Comparison of ENCODE assay signal across 1 cellular context in the genomic region with DNA sequence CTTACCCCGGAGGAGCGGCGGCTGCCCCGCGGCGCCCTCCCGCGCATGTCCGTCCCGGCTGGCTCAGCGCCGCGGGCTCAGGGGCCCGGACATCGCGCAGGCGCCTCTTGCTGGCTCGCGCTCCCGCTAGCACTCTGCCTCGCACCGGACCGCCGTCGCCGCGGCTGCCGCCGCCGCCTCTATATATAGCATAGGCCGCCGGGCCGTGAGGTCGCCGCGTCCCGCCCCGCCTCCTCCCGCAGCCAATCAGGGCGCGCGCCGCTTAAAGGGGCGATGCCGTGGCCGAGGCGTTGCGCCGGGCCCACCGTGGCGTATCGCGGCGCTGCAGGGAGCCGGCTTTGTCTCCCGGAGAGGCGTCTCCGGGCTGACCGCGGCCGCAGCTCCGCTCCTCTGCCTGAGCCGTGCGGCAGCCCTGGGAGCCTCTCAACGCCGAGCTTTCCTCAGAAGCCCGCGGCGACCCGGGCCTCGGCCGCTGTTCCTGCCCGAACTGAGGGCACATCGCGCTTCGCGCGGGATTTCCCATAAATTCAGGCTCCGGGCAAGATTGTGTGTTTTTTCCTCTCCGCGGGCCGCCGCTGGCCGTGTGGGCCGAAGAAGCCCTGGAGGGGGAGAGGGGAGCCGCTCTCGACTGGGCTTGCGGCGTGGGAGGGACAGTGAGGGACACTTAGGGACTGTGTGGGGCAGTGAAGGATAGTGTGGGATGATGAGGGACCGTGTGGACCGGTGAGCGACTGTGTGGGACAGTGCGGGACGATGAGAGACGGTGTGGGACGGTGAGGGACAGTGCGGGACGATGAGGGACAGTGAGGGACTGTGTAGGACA.
A peak's percentile ranks its signal among the peaks of the same experiment; 100 is the strongest.
TF ChIP-seq lines count a peak whose summit lies in the region.

TSS of gene ERRFI1 (minus strand) at position 157 of the 823 bp plus-strand sequence. CDS start 10,690 bp downstream, outside the sequence.

TF ChIP-seq in K562, 482 proteins besides CTCF, POLR2A, EP300 and RAD21 (continued from another document):
- TF ChIP-seq, protein P1, sequence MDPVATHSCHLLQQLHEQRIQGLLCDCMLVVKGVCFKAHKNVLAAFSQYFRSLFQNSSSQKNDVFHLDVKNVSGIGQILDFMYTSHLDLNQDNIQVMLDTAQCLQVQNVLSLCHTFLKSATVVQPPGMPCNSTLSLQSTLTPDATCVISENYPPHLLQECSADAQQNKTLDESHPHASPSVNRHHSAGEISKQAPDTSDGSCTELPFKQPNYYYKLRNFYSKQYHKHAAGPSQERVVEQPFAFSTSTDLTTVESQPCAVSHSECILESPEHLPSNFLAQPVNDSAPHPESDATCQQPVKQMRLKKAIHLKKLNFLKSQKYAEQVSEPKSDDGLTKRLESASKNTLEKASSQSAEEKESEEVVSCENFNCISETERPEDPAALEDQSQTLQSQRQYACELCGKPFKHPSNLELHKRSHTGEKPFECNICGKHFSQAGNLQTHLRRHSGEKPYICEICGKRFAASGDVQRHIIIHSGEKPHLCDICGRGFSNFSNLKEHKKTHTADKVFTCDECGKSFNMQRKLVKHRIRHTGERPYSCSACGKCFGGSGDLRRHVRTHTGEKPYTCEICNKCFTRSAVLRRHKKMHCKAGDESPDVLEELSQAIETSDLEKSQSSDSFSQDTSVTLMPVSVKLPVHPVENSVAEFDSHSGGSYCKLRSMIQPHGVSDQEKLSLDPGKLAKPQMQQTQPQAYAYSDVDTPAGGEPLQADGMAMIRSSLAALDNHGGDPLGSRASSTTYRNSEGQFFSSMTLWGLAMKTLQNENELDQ (CRISPR knock-in tag; IDR thresholded peaks at IDR 0.05; ENCODE audit: borderline replicate concordance), result peak; percentile 69; the same call in 1 of the 2 replicates
- TF ChIP-seq FUS (optimal IDR thresholded peaks at IDR 0.05; ENCODE audit: low read depth, low read length) (peak; percentile 86), MXD1 (CRISPR knock-in tag; IDR thresholded peaks at IDR 0.05; ENCODE audit: borderline replicate concordance, poor library complexity, severe bottlenecking) (no peak), ZSCAN29 (IDR thresholded peaks at IDR 0.05) (no peak), ID3 (CRISPR knock-in tag; IDR thresholded peaks at IDR 0.05) (no peak), ID3 (tag; IDR thresholded peaks at IDR 0.05) (no peak), FOXJ2 (tag; IDR thresholded peaks at IDR 0.05) (no peak), FOXA3 (CRISPR knock-in tag; conservative IDR thresholded peaks at IDR 0.05 in 1 of 2, IDR thresholded peaks at IDR 0.05 in 1 of 2) (peak in 1 of 2 experiments; percentile 86; a peak in 2 of 4 replicates), FOXM1 (IDR thresholded peaks at IDR 0.05; ENCODE audit: low read depth) (no peak), FOXM1 (CRISPR knock-in tag; IDR thresholded peaks at IDR 0.05; ENCODE audit: low read depth) (peak; percentile 72; the same call in 1 of the 2 replicates), XRCC5 (IDR thresholded peaks at IDR 0.05; ENCODE audit: low read depth, low read length) (no peak), NCOA4 (IDR thresholded peaks at IDR 0.05; ENCODE audit: partially characterized antibody) (no peak), POLR3G (IDR thresholded peaks at IDR 0.05; ENCODE audit: extremely low read depth, insufficient read length, insufficient replicate concordance) (no peak), HMGN3 (IDR thresholded peaks at IDR 0.05; ENCODE audit: borderline replicate concordance, extremely low read depth, insufficient read length, low read depth, low read length) (peak; percentile 65), SRSF1 (IDR thresholded peaks at IDR 0.05; ENCODE audit: low read depth, low read length) (no peak), ETV5 (CRISPR knock-in tag; IDR thresholded peaks at IDR 0.05; ENCODE audit: low read depth) (no peak), NFATC3 (IDR thresholded peaks at IDR 0.05) (no peak), MTA3 (IDR thresholded peaks at IDR 0.05; ENCODE audit: borderline replicate concordance) (peak; percentile 99), RBM14 (IDR thresholded peaks at IDR 0.05; ENCODE audit: borderline replicate concordance, insufficient read depth, low read depth, low read length) (0 out of 2 replicates have a peak, but pooled peaks have one; percentile 37), ZNF436 (CRISPR knock-in tag; IDR thresholded peaks at IDR 0.05) (no peak), BRF2 (IDR thresholded peaks at IDR 0.05; ENCODE audit: borderline replicate concordance, insufficient read depth, insufficient read length) (no peak), MAFG (tag; conservative IDR thresholded peaks at IDR 0.05) (no peak), TAF1 (IDR thresholded peaks at IDR 0.05; ENCODE audit: control insufficient read depth, extremely low read depth, insufficient read depth, low read length, severe bottlenecking) (peak; percentile 50), SNIP1 (IDR thresholded peaks at IDR 0.05; ENCODE audit: low read depth) (peak; percentile 99), TCF3 (CRISPR knock-in tag; IDR thresholded peaks at IDR 0.05) (peak; percentile 55), ZC3H11A (IDR thresholded peaks at IDR 0.05; ENCODE audit: low read depth, low read length) (no peak), VEZF1 (CRISPR knock-in tag; IDR thresholded peaks at IDR 0.05) (peak; percentile 42; the same call in 1 of the 2 replicates), NONO (IDR thresholded peaks at IDR 0.05; ENCODE audit: low read depth in 2 of 2, low read length in 1 of 2) (peak in 1 of 2 experiments; percentile 86; a peak in 2 of 4 replicates), TAF7 (tag; IDR thresholded peaks at IDR 0.05) (no peak)
- TF ChIP-seq, protein P2, sequence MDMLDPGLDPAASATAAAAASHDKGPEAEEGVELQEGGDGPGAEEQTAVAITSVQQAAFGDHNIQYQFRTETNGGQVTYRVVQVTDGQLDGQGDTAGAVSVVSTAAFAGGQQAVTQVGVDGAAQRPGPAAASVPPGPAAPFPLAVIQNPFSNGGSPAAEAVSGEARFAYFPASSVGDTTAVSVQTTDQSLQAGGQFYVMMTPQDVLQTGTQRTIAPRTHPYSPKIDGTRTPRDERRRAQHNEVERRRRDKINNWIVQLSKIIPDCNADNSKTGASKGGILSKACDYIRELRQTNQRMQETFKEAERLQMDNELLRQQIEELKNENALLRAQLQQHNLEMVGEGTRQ (CRISPR knock-in tag; IDR thresholded peaks at IDR 0.05), result no peak
- TF ChIP-seq, protein P3, sequence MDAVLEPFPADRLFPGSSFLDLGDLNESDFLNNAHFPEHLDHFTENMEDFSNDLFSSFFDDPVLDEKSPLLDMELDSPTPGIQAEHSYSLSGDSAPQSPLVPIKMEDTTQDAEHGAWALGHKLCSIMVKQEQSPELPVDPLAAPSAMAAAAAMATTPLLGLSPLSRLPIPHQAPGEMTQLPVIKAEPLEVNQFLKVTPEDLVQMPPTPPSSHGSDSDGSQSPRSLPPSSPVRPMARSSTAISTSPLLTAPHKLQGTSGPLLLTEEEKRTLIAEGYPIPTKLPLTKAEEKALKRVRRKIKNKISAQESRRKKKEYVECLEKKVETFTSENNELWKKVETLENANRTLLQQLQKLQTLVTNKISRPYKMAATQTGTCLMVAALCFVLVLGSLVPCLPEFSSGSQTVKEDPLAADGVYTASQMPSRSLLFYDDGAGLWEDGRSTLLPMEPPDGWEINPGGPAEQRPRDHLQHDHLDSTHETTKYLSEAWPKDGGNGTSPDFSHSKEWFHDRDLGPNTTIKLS (IDR thresholded peaks at IDR 0.05; ENCODE audit: borderline replicate concordance, low read depth), result peak; percentile 79; the same call in 1 of the 2 replicates
- TF ChIP-seq, protein P4, sequence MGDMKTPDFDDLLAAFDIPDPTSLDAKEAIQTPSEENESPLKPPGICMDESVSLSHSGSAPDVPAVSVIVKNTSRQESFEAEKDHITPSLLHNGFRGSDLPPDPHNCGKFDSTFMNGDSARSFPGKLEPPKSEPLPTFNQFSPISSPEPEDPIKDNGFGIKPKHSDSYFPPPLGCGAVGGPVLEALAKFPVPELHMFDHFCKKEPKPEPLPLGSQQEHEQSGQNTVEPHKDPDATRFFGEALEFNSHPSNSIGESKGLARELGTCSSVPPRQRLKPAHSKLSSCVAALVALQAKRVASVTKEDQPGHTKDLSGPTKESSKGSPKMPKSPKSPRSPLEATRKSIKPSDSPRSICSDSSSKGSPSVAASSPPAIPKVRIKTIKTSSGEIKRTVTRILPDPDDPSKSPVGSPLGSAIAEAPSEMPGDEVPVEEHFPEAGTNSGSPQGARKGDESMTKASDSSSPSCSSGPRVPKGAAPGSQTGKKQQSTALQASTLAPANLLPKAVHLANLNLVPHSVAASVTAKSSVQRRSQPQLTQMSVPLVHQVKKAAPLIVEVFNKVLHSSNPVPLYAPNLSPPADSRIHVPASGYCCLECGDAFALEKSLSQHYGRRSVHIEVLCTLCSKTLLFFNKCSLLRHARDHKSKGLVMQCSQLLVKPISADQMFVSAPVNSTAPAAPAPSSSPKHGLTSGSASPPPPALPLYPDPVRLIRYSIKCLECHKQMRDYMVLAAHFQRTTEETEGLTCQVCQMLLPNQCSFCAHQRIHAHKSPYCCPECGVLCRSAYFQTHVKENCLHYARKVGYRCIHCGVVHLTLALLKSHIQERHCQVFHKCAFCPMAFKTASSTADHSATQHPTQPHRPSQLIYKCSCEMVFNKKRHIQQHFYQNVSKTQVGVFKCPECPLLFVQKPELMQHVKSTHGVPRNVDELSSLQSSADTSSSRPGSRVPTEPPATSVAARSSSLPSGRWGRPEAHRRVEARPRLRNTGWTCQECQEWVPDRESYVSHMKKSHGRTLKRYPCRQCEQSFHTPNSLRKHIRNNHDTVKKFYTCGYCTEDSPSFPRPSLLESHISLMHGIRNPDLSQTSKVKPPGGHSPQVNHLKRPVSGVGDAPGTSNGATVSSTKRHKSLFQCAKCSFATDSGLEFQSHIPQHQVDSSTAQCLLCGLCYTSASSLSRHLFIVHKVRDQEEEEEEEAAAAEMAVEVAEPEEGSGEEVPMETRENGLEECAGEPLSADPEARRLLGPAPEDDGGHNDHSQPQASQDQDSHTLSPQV (IDR thresholded peaks at IDR 0.05), result 0 out of 2 replicates have a peak, but pooled peaks have one; percentile 45
- TF ChIP-seq, protein P5, sequence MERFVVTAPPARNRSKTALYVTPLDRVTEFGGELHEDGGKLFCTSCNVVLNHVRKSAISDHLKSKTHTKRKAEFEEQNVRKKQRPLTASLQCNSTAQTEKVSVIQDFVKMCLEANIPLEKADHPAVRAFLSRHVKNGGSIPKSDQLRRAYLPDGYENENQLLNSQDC (CRISPR knock-in tag; IDR thresholded peaks at IDR 0.05), result no peak
